In genomic region chr12:113056631-113057488, GRCh38 we compare ENCODE assay signal across 9 cellular contexts. TPM values are rescaled to one million over a fixed set of nuclear protein-coding genes. Genes with fewer than 3 reads are reported as not detected.
A peak's percentile ranks its signal among the peaks of the same experiment; 100 is the strongest.
DNase-seq lines count a peak whose midpoint lies in the region; ATAC-seq lines count a peak whose summit lies in the region.
"Had no signal": no experiment of that assay in that cellular context is flagged by ENCODE, and none has a peak within 500 bp of the region (broad histone marks: within the 10 kb centered on the region; RNA-seq: fewer than 3 reads in every experiment).

TSS of gene DTX1 (plus strand) at chr12:113056730. CDS start at chr12:113058193, 1,463 bp downstream.

- DNase-seq in DMS 273 (lab: John Stamatoyannopoulos, UW; ENCODE audit: unreplicated experiment) (peak; percentile 41), DMS 273 treated with DMSO at 0.1 percent for 48 hours (lab: John Stamatoyannopoulos, UW) (no peak), Right ventricle myocardium superior (peak; percentile 61), NCI-H2171 treated with DMSO at 0.1 percent for 48 hours (lab: John Stamatoyannopoulos, UW) (no peak)
- DNase-seq in activated T-cell treated with anti-CD3 and anti-CD28 coated beads, Interleukin-2, amount 50 U/mL, for 48 hours: peak; percentile 43 to 59

- no peaks in the 10 kb centered on the region for H3K4me1 ChIP-seq in rectal smooth muscle tissue (ENCODE audit: control insufficient read depth, insufficient read depth, low read length)

- no peak within 1 kb of the TSS for H3K9ac ChIP-seq in rectal smooth muscle tissue (ENCODE audit: low read length)

- ATAC-seq in Right ventricle myocardium superior (ENCODE audit: poor library complexity): peak; percentile 82
- no peak for ATAC-seq in GM19395 (IDR thresholded peaks at IDR 0.05; ENCODE audit: unreplicated experiment)
- ATAC-seq in GM21529 (IDR thresholded peaks at IDR 0.05; ENCODE audit: unreplicated experiment): no peak

- H3K27me3 ChIP-seq in rectal smooth muscle tissue (ENCODE audit: control insufficient read depth, insufficient read depth, low read length): peaks cover 20% of the 10 kb centered on the region

- intact Hi-C loops in Right ventricle myocardium superior (cut with DNase I): no loop called here

- H3K4me3 ChIP-seq in rectal smooth muscle tissue (ENCODE audit: low read length): peak within 1 kb of the TSS; percentile 49

- no peak within 1 kb of the TSS for H3K27ac ChIP-seq in rectal smooth muscle tissue (ENCODE audit: low read depth, low read length)
- H3K27ac ChIP-seq: 22Rv1 had no signal

- H3K36me3 ChIP-seq in rectal smooth muscle tissue (ENCODE audit: control insufficient read depth, insufficient read depth, low read length): no peaks in the 10 kb centered on the region

RNA-seq across cellular contexts. Expression of gene DTX1, which starts in this region (rescaled TPM):
- total RNA-seq in Right ventricle myocardium superior: 1.6 TPM

Comparison
In these comparisons a context has a peak if more than half of its experiments do, and no peak if none do; other contexts are left out.
1. DNase-seq: peak in DMS 273 (single experiment), activated T-cell treated with anti-CD3 and anti-CD28 coated beads, Interleukin-2, amount 50 U/mL, for 48 hours (2 of 2) and Right ventricle myocardium superior (single experiment); none in DMS 273 treated with DMSO at 0.1 percent for 48 hours (single experiment) and NCI-H2171 treated with DMSO at 0.1 percent for 48 hours (single experiment).